Comparison of ENCODE assay signal across 22 cellular contexts in the genomic region with DNA sequence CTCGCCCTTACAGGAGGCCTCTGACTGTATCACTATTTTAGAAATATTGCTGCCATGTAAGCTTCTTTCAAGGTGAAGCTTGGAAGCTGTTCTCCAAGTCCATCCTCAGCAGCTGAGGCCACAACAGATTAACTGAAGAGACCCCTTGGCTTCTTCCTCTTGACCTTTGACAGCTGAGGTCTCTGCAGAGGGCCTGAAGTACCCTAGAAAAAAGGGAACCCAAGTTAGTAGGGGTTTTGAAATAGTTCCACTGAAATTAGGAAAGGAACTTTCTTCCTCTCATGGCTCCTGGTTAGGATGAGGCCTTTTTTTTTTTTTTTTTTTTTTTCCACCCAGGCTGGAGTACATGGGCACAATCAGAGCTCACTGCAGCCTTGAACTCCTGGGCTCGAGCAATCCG. TPM values are rescaled to one million over a fixed set of nuclear protein-coding genes. Genes with fewer than 3 reads are reported as not detected.
"Had no signal": no experiment of that assay in that cellular context is flagged by ENCODE, and none has a peak within 500 bp of the region (broad histone marks: within the 10 kb centered on the region; RNA-seq: fewer than 3 reads in every experiment).

No MANE protein-coding gene starts in this region.

- H3K4me1 ChIP-seq: neural progenitor cell, pancreas, tibial artery, vagina had no signal

- H3K27ac ChIP-seq: hepatocyte, left ventricle myocardium inferior, lower lobe of right lung, neural progenitor cell, pancreas, tibial artery, upper lobe of left lung, vagina had no signal

- H3K4me3 ChIP-seq: hepatocyte, left ventricle myocardium inferior, lower lobe of right lung, neural progenitor cell, pancreas, tibial artery, upper lobe of left lung, vagina had no signal

- H3K36me3 ChIP-seq: neural progenitor cell had no signal

- DNase-seq: effector CD4-positive, alpha-beta T cell; endodermal cell; erythroblast; foreskin melanocyte; head of caudate nucleus; kidney; left cardiac atrium; left ventricle myocardium inferior; lower lobe of right lung; natural killer cell; occipital lobe; pancreas; right cardiac atrium; small intestine; stimulated activated CD4-positive, alpha-beta T cell treated with anti-CD3 and anti-CD28 coated beads, Interleukin-12 subunit alpha, Interleukin-12 subunit beta, amount 100 ng/mL, for 4 hours; stimulated activated naive CD4-positive, alpha-beta T cell treated with Interleukin-2 at 50 U/mL for 16 hours; tibial artery; upper lobe of left lung had no signal

- H3K9me3 ChIP-seq: left ventricle myocardium inferior, lower lobe of right lung, pancreas, tibial artery, upper lobe of left lung, vagina had no signal

- H3K27me3 ChIP-seq: hepatocyte, neural progenitor cell, pancreas, tibial artery, upper lobe of left lung, vagina had no signal

- FAIRE-seq: endothelial cell of umbilical vein, kidney, pancreas, small intestine had no signal

RNA-seq across cellular contexts. Expression of gene CFAP65, which starts 34.9 kb away (rescaled TPM):
- polyA plus RNA-seq: right cardiac atrium had no signal
